12 cellular contexts compared by ENCODE assay signal in genomic region chr4:119517361-119518229, GRCh38.
DNase-seq lines count a peak whose midpoint lies in the region; ATAC-seq and TF ChIP-seq lines count a peak whose summit lies in the region.
"Had no signal": no experiment of that assay in that cellular context is flagged by ENCODE, and none has a peak within 500 bp of the region (broad histone marks: within the 10 kb centered on the region; RNA-seq: fewer than 3 reads in every experiment).

No MANE protein-coding gene starts in this region.

- TF ChIP-seq POLR2A in gastroesophageal sphincter (IDR thresholded peaks at IDR 0.05), result no peak

- TF ChIP-seq EP300 in gastroesophageal sphincter (IDR thresholded peaks at IDR 0.05), result no peak

- H3K4me1 ChIP-seq in gastroesophageal sphincter, result peaks cover 9 to 92% (median 11%) of the 10 kb centered on the region in 3 donors
- H3K4me1 ChIP-seq in parathyroid adenoma, result no peaks in the 10 kb centered on the region
- no peaks in the 10 kb centered on the region for H3K4me1 ChIP-seq in PC-9 (replicated peaks; ENCODE audit: insufficient read depth)
- H3K4me1 ChIP-seq: BLaER1 had no signal

- no peak for TF ChIP-seq CTCF in gastroesophageal sphincter (IDR thresholded peaks at IDR 0.05)
- no peak for TF ChIP-seq CTCF in parathyroid adenoma (IDR thresholded peaks at IDR 0.05)
- TF ChIP-seq CTCF in PC-9 (conservative IDR thresholded peaks at IDR 0.05), result no peak

- no peaks in the 10 kb centered on the region for H3K9me3 ChIP-seq in gastroesophageal sphincter
- H3K9me3 ChIP-seq in parathyroid adenoma (ENCODE audit: control insufficient read depth, low read length), result no peaks in the 10 kb centered on the region
- H3K9me3 ChIP-seq in PC-9 (ENCODE audit: insufficient read depth, low read depth), result no peaks in the 10 kb centered on the region
- H3K9me3 ChIP-seq: BLaER1 had no signal

- intact Hi-C loops in activated CD4-positive, alpha-beta T cell treated with anti-CD3 and anti-CD28 coated beads, Interleukin-2, amount 10 ng/mL, durations not matched to agents 24 days and 14 days (cut with micrococcal nuclease), result no loop called here
- intact Hi-C loops in PC-9 (cut with micrococcal nuclease; ENCODE audit: unreplicated experiment), result no loop called here

- no peaks in the 10 kb centered on the region for H3F3A ChIP-seq in PC-9 (ENCODE audit: insufficient read depth, low read depth)

- no peaks in the 10 kb centered on the region for H3K27me3 ChIP-seq in gastroesophageal sphincter
- no peaks in the 10 kb centered on the region for H3K27me3 ChIP-seq in parathyroid adenoma (ENCODE audit: control insufficient read depth, insufficient read depth, low read length)
- no peaks in the 10 kb centered on the region for H3K27me3 ChIP-seq in PC-9 (ENCODE audit: insufficient read depth, low read depth)
- H3K27me3 ChIP-seq: BLaER1 had no signal

- WGBS in gastroesophageal sphincter (ENCODE audit: low coverage in 1 of 2), 2 donors, result 13 to 43% methylated on average over 1 to 2 of the region's 2 CpGs

- peaks cover 15% of the 10 kb centered on the region for H3K36me3 Mint-ChIP-seq in activated CD4-positive, alpha-beta T cell treated with anti-CD3 and anti-CD28 coated beads, Interleukin-2, amount 10 ng/mL, durations not matched to agents 24 days and 14 days (ENCODE audit: low read depth)

- no peaks in the 10 kb centered on the region for H4K20me1 ChIP-seq in PC-9 (ENCODE audit: insufficient read depth)
- H4K20me1 ChIP-seq: BLaER1 had no signal

- ATAC-seq in SK-N-SH treated with all-trans-retinoic acid at 6 μM for 48 hours (peak; percentile 85), gastroesophageal sphincter (peak; percentile 46)

- H3K4me1 Mint-ChIP-seq in activated CD4-positive, alpha-beta T cell treated with anti-CD3 and anti-CD28 coated beads, Interleukin-2, amount 10 ng/mL, durations not matched to agents 24 days and 14 days, result no peaks in the 10 kb centered on the region
- H3K4me1 Mint-ChIP-seq: IgD-negative memory B cell had no signal

- H3K4me3 Mint-ChIP-seq in activated CD4-positive, alpha-beta T cell treated with anti-CD3 and anti-CD28 coated beads, Interleukin-2, amount 10 ng/mL, durations not matched to agents 24 days and 14 days, result no peak overlapping the region
- H3K4me3 Mint-ChIP-seq: IgD-negative memory B cell had no signal

- H3K27ac ChIP-seq in gastroesophageal sphincter (peak overlapping the region; percentile 56 to 81 (median 66)), parathyroid adenoma (peak overlapping the region; percentile 46), PC-9 (no peak overlapping the region)
- H3K27ac ChIP-seq: BLaER1 had no signal

- no peak overlapping the region for H2AFZ ChIP-seq in parathyroid adenoma
- no peak overlapping the region for H2AFZ ChIP-seq in PC-9

- no peak overlapping the region for H3K27ac Mint-ChIP-seq in activated CD4-positive, alpha-beta T cell treated with anti-CD3 and anti-CD28 coated beads, Interleukin-2, amount 10 ng/mL, durations not matched to agents 24 days and 14 days
- H3K27ac Mint-ChIP-seq: IgD-negative memory B cell had no signal

- no peak overlapping the region for H3K9ac ChIP-seq in parathyroid adenoma
- H3K9ac ChIP-seq: BLaER1 had no signal

- CTCF ChIA-PET in PC-9 (lab: Charles Lee), result no interaction called here

- no peaks in the 10 kb centered on the region for H3K9me3 Mint-ChIP-seq in activated CD4-positive, alpha-beta T cell treated with anti-CD3 and anti-CD28 coated beads, Interleukin-2, amount 10 ng/mL, durations not matched to agents 24 days and 14 days

- POLR2A ChIA-PET in PC-9 (lab: Charles Lee; ENCODE audit: unreplicated experiment), result no interaction called here

- DNase-seq in AG08396 (ENCODE audit: low spot score) (peak; percentile 5), NCI-H526 (lab: John Stamatoyannopoulos, UW) (no peak), PC-9 (no peak)
- no peak for DNase-seq in activated CD4-positive, alpha-beta T cell treated with anti-CD3 and anti-CD28 coated beads, Interleukin-2, amount 10 ng/mL, durations not matched to agents 24 days and 14 days
- DNase-seq in stimulated activated CD4-positive, alpha-beta T cell treated with anti-CD3 and anti-CD28 coated beads, Interleukin-2, amount 100 ng/mL, for 24 hours, result no peak
- DNase-seq: NCI-H2107; stimulated activated CD8-positive, alpha-beta memory T cell treated with anti-CD3 and anti-CD28 coated beads, Interleukin-4, amount 100 ng/mL, for 48 hours had no signal

- BruUV-seq in PC-9 (replicated peaks; lab: Mats Ljungman, UMichigan), result no TSS peak

- peaks cover 0 to 82% of the 10 kb centered on the region in 2 donors for H3K36me3 ChIP-seq in gastroesophageal sphincter
- H3K36me3 ChIP-seq in parathyroid adenoma (ENCODE audit: control insufficient read depth, insufficient read depth, low read length), result no peaks in the 10 kb centered on the region
- peaks cover 5% of the 10 kb centered on the region; the same call in 1 of the 2 replicates for H3K36me3 ChIP-seq in PC-9 (ENCODE audit: low read depth)

- H3K79me2 ChIP-seq in parathyroid adenoma, result no peaks in the 10 kb centered on the region
- H3K79me2 ChIP-seq in PC-9 (ENCODE audit: low read depth), result no peaks in the 10 kb centered on the region

- no peak overlapping the region for H3K4me3 ChIP-seq in gastroesophageal sphincter
- H3K4me3 ChIP-seq in parathyroid adenoma (ENCODE audit: low read depth, low read length), result no peak overlapping the region
- no peak overlapping the region for H3K4me3 ChIP-seq in PC-9
- H3K4me3 ChIP-seq: BLaER1 had no signal

- no peak overlapping the region for H3K4me2 ChIP-seq in parathyroid adenoma (ENCODE audit: low read length)
- no peak overlapping the region for H3K4me2 ChIP-seq in PC-9
- H3K4me2 ChIP-seq: BLaER1 had no signal

- H3K27me3 Mint-ChIP-seq in activated CD4-positive, alpha-beta T cell treated with anti-CD3 and anti-CD28 coated beads, Interleukin-2, amount 10 ng/mL, durations not matched to agents 24 days and 14 days, result no peaks in the 10 kb centered on the region
- H3K27me3 Mint-ChIP-seq: IgD-negative memory B cell had no signal

- H3K9me2 ChIP-seq in PC-9 (ENCODE audit: insufficient read depth), result no peaks in the 10 kb centered on the region

TF ChIP-seq in SK-N-SH treated with all-trans-retinoic acid at 6 μM for 48 hours, 23 proteins besides CTCF, POLR2A, EP300 and RAD21 (continues in another document):
- TF ChIP-seq CSDC2 (CRISPR knock-in tag; IDR thresholded peaks at IDR 0.05), result no peak
- no peak for TF ChIP-seq TSHZ2 (CRISPR knock-in tag; IDR thresholded peaks at IDR 0.05)
- no peak for TF ChIP-seq ZC3H10 (CRISPR knock-in tag; IDR thresholded peaks at IDR 0.05)
- TF ChIP-seq ZNF70 (CRISPR knock-in tag; IDR thresholded peaks at IDR 0.05), result no peak
- no peak for TF ChIP-seq BACH2 (CRISPR knock-in tag; IDR thresholded peaks at IDR 0.05; ENCODE audit: borderline replicate concordance)
- TF ChIP-seq POU6F1 (CRISPR knock-in tag; IDR thresholded peaks at IDR 0.05; ENCODE audit: borderline replicate concordance, low read depth), result no peak
- peak; percentile 62; the same call in 1 of the 2 replicates for TF ChIP-seq ZFP3 (CRISPR knock-in tag; IDR thresholded peaks at IDR 0.05)
- no peak for TF ChIP-seq RARB (CRISPR knock-in tag; IDR thresholded peaks at IDR 0.05)
